1 cellular context compared by ENCODE assay signal in the genomic region with DNA sequence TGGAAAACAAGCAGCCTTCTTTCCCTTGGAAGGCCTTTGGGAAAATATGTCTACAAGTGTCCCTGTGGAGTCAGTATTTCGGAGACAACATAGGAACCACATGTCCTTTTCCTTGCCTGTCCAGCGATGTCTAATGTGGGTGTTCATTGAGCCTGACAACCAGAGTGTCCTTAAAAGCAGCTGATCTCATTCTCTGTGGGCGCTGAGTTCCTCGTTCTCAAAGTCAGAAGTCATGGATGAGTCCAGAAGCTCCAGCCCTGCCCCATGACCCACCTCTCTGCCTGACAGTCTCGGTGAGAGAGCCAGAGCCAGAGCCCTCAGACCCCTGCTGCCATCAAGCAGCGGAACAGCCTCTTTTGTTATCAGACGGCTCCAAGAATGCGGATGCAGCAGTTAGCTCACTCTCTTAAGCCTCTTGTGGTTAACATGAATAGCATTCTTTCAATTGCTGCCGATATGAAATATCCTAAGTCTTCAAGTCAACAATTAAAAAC.
TF ChIP-seq lines count a peak whose summit lies in the region.

No MANE protein-coding gene starts in this region.

TF ChIP-seq in A549, 52 proteins besides CTCF, POLR2A, EP300 and RAD21 (continued from another document):
- TF ChIP-seq, protein P1, sequence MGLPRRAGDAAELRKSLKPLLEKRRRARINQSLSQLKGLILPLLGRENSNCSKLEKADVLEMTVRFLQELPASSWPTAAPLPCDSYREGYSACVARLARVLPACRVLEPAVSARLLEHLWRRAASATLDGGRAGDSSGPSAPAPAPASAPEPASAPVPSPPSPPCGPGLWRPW (IDR thresholded peaks at IDR 0.05) = no peak
- TF ChIP-seq, protein P2, sequence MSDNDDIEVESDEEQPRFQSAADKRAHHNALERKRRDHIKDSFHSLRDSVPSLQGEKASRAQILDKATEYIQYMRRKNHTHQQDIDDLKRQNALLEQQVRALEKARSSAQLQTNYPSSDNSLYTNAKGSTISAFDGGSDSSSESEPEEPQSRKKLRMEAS (IDR thresholded peaks at IDR 0.05) = peak; percentile 69
- TF ChIP-seq RNF2 (IDR thresholded peaks at IDR 0.05; ENCODE audit: borderline replicate concordance, low read depth) (no peak), FOSL2 (IDR thresholded peaks at IDR 0.05) (no peak), FOSL2 (CRISPR knock-in tag; IDR thresholded peaks at IDR 0.05) (peak; percentile 57), GATA3 (IDR thresholded peaks at IDR 0.05; ENCODE audit: borderline replicate concordance) (peak; percentile 95), HDAC2 (IDR thresholded peaks at IDR 0.05) (no peak), KDM5A (IDR thresholded peaks at IDR 0.05) (no peak), CEBPB (IDR thresholded peaks at IDR 0.05) (peak in 1 of 2 experiments; percentile 76; a peak in 2 of 4 replicates), HOXB13 (CRISPR knock-in tag; IDR thresholded peaks at IDR 0.05; ENCODE audit: low read depth) (peak; percentile 83), ZFP36 (IDR thresholded peaks at IDR 0.05; ENCODE audit: borderline replicate concordance, partially characterized antibody) (no peak), CHD4 (IDR thresholded peaks at IDR 0.05; ENCODE audit: borderline replicate concordance) (no peak), TFCP2L1 (CRISPR knock-in tag; IDR thresholded peaks at IDR 0.05) (no peak), CHD2 (IDR thresholded peaks at IDR 0.05; ENCODE audit: low read length, partially characterized antibody) (no peak), HEYL (CRISPR knock-in tag; IDR thresholded peaks at IDR 0.05) (no peak), EHMT2 (IDR thresholded peaks at IDR 0.05; ENCODE audit: low read depth) (no peak), JUN (IDR thresholded peaks at IDR 0.05) (peak in 1 of 2 experiments; percentile 70; a peak in 3 of 5 replicates)
- TF ChIP-seq, protein P3, sequence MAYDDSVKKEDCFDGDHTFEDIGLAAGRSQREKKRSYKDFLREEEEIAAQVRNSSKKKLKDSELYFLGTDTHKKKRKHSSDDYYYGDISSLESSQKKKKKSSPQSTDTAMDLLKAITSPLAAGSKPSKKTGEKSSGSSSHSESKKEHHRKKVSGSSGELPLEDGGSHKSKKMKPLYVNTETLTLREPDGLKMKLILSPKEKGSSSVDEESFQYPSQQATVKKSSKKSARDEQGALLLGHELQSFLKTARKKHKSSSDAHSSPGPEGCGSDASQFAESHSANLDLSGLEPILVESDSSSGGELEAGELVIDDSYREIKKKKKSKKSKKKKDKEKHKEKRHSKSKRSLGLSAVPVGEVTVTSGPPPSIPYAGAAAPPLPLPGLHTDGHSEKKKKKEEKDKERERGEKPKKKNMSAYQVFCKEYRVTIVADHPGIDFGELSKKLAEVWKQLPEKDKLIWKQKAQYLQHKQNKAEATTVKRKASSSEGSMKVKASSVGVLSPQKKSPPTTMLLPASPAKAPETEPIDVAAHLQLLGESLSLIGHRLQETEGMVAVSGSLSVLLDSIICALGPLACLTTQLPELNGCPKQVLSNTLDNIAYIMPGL (CRISPR knock-in tag; IDR thresholded peaks at IDR 0.05; ENCODE audit: borderline replicate concordance) = no peak
